14 cellular contexts compared by ENCODE assay signal in genomic region chrX:153825042-153825441, GRCh38. TPM values are rescaled to one million over a fixed set of nuclear protein-coding genes. Genes with fewer than 3 reads are reported as not detected.
DNase-seq lines count a peak whose midpoint lies in the region; ATAC-seq and TF ChIP-seq lines count a peak whose summit lies in the region.
"Had no signal": no experiment of that assay in that cellular context is flagged by ENCODE, and none has a peak within 500 bp of the region (broad histone marks: within the 10 kb centered on the region; RNA-seq: fewer than 3 reads in every experiment).

No MANE protein-coding gene starts in this region.

- no peak overlapping the region for H3K27ac Mint-ChIP-seq in endodermal cell
- H3K27ac Mint-ChIP-seq: CD14-positive monocyte; CD8-positive, alpha-beta T cell had no signal

- H3K4me1 Mint-ChIP-seq in endodermal cell: peaks cover 12% of the 10 kb centered on the region

- TF ChIP-seq CTCF in GM10266 (IDR thresholded peaks at IDR 0.05; ENCODE audit: control insufficient read depth, insufficient read depth, low read depth, missing control alignments) (no peak), endodermal cell (conservative IDR thresholded peaks at IDR 0.05) (no peak)

- ATAC-seq in GM21619 (IDR thresholded peaks at IDR 0.05; ENCODE audit: unreplicated experiment): no peak
- no peak for ATAC-seq in HG03139 (IDR thresholded peaks at IDR 0.05; ENCODE audit: unreplicated experiment)
- ATAC-seq: CD8-positive, alpha-beta T cell; K562 had no signal

- no peaks in the 10 kb centered on the region for H3K9me3 ChIP-seq in endodermal cell (ENCODE audit: control insufficient read depth, low read length)

- H3K36me3 ChIP-seq in H7 (replicated peaks; ENCODE audit: control insufficient read depth, insufficient read depth, low read length) (no peaks in the 10 kb centered on the region; the same call in 1 of the 2 replicates), endodermal cell (ENCODE audit: control insufficient read depth, insufficient read depth, low read length) (no peaks in the 10 kb centered on the region)

- H3K36me3 Mint-ChIP-seq in endodermal cell (ENCODE audit: low read depth): peaks cover 5% of the 10 kb centered on the region
- H3K36me3 Mint-ChIP-seq: CD14-positive monocyte; CD8-positive, alpha-beta T cell had no signal

- DNase-seq in GM10266 (ENCODE audit: extremely low spot score) (peak; percentile 2), H7 (peak; percentile 14), endodermal cell (peak; percentile 40), posterior vena cava (ENCODE audit: low spot score) (peak; percentile 32), midbrain (lab: John Stamatoyannopoulos, UW) (no peak)
- DNase-seq: CD8-positive, alpha-beta T cell; COR-L47; DMS153; DMS79 treated with DMSO at 0.1 percent for 48 hours; EL had no signal

- H3K9me3 Mint-ChIP-seq in endodermal cell: peaks cover 61% of the 10 kb centered on the region
- H3K9me3 Mint-ChIP-seq: CD8-positive, alpha-beta T cell had no signal

- WGBS in endodermal cell (ENCODE audit: insufficient coverage in 1 of 2, insufficient read length in 1 of 2), 2 experiments: 93 to 100% methylated on average over 2 to 8 of the region's 8 CpGs

- intact Hi-C loops in posterior vena cava (cut with DNase I): no loop called here

- H3K27me3 Mint-ChIP-seq in endodermal cell (ENCODE audit: insufficient read depth): no peaks in the 10 kb centered on the region

- H3K4me3 ChIP-seq in H7 (ENCODE audit: insufficient read depth, low read depth, low read length) (no peak overlapping the region), endodermal cell (ENCODE audit: low read length) (no peak overlapping the region)
- H3K4me3 ChIP-seq: K562 had no signal

- H3K27me3 ChIP-seq in H7 (ENCODE audit: control insufficient read depth, insufficient read depth, low read length): no peaks in the 10 kb centered on the region
- no peaks in the 10 kb centered on the region for H3K27me3 ChIP-seq in endodermal cell (ENCODE audit: control insufficient read depth, insufficient read depth, low read length, poor library complexity, severe bottlenecking)

- H3K4me3 Mint-ChIP-seq in endodermal cell: no peak overlapping the region
- H3K4me3 Mint-ChIP-seq: CD8-positive, alpha-beta T cell had no signal

- H3K27ac ChIP-seq in endodermal cell (ENCODE audit: low read depth, low read length): no peak overlapping the region

- H3K9ac ChIP-seq in endodermal cell (ENCODE audit: extremely low read depth, low read length, poor library complexity, severe bottlenecking): no peak overlapping the region

- H3K4me1 ChIP-seq in endodermal cell (ENCODE audit: control insufficient read depth, insufficient read depth, low read length): no peaks in the 10 kb centered on the region

RNA-seq across cellular contexts. Expression of gene PDZD4, which starts 5.3 kb away (rescaled TPM):
- total RNA-seq in H7 (2014; rRNA removed; shearing (Covaris generic)): 73.0 and 76.3 TPM in 2 replicates
- 10 to 100 TPM; 30.1 to 68.3 TPM for total RNA-seq in endodermal cell
- 62.3 TPM for polyA plus RNA-seq in endodermal cell (2013, experiment 1 of 2)
- polyA plus RNA-seq in endodermal cell (2013, experiment 2 of 2): 55.6 TPM
- 10 to 100 TPM; 21.0 to 22.9 TPM for total RNA-seq in posterior vena cava
- polyA plus RNA-seq: CD14-positive monocyte had no signal

RNA-seq across cellular contexts. Expression of gene SSR4, which starts 30.6 kb away (rescaled TPM):
- total RNA-seq in H7 (2014; rRNA removed; shearing (Covaris generic)): 148 and 198 TPM in 2 replicates
- total RNA-seq in endodermal cell: 100 to 1,000 TPM; 220 to 236 TPM
- 275 TPM for polyA plus RNA-seq in endodermal cell (2013, experiment 1 of 2)
- 267 TPM for polyA plus RNA-seq in endodermal cell (2013, experiment 2 of 2)
- total RNA-seq in posterior vena cava: 100 to 1,000 TPM; 164 to 225 TPM

RNA-seq across cellular contexts. Expression of gene IDH3G, which starts 30.9 kb away (rescaled TPM):
- total RNA-seq in H7 (2014; rRNA removed; shearing (Covaris generic)): 63.3 and 76.2 TPM in 2 replicates
- 10 to 100 TPM; 39.5 to 45.0 TPM for total RNA-seq in endodermal cell
- polyA plus RNA-seq in endodermal cell (2013, experiment 1 of 2): 53.1 TPM
- polyA plus RNA-seq in endodermal cell (2013, experiment 2 of 2): 48.6 TPM
- total RNA-seq in posterior vena cava: 10 to 100 TPM; 43.9 to 44.1 TPM

RNA-seq across cellular contexts. Expression of gene SRPK3, which starts 44.2 kb away (rescaled TPM):
- total RNA-seq in H7 (2014; rRNA removed; shearing (Covaris generic)): not detected in 2 replicates
- total RNA-seq in endodermal cell (not detected), posterior vena cava (1 to 10 TPM; 5.4 to 9.8 TPM)
- 0.32 TPM for polyA plus RNA-seq in endodermal cell (2013, experiment 1 of 2)
- not detected for polyA plus RNA-seq in endodermal cell (2013, experiment 2 of 2)
- total RNA-seq: CD8-positive, alpha-beta T cell had no signal
- polyA plus RNA-seq: CD14-positive monocyte had no signal
